Comparison of ENCODE assay signal across 20 cellular contexts in genomic region chr2:112723995-112724394, GRCh38. TPM values are rescaled to one million over a fixed set of nuclear protein-coding genes. Genes with fewer than 3 reads are reported as not detected.
"Had no signal": no experiment of that assay in that cellular context is flagged by ENCODE, and none has a peak within 500 bp of the region (broad histone marks: within the 10 kb centered on the region; RNA-seq: fewer than 3 reads in every experiment).

No MANE protein-coding gene starts in this region.

- DNase-seq: dermis blood vessel endothelial cell; foreskin melanocyte; kidney; left cardiac atrium; left ventricle myocardium inferior; lower lobe of right lung; naive thymus-derived CD4-positive, alpha-beta T cell; nephron progenitor cell; small intestine; stimulated activated CD4-positive, alpha-beta T cell treated with anti-CD3 and anti-CD28 coated beads, Interleukin-12 subunit alpha, Interleukin-12 subunit beta, amount 100 ng/mL, for 4 hours; stimulated activated naive CD8-positive, alpha-beta T cell treated with anti-CD3 and anti-CD28 coated beads, Interleukin-15, Interleukin-2, amounts not matched to agents 100 U/mL and 50 U/mL, for 24 hours; thyroid gland had no signal

- H3K4me3 Mint-ChIP-seq: memory B cell; naive thymus-derived CD4-positive, alpha-beta T cell; nephron progenitor cell; type B pancreatic cell had no signal

- H3K9me3 ChIP-seq: left ventricle myocardium inferior, lower lobe of right lung, neutrophil, suprapubic skin, thyroid gland had no signal

- H3K27me3 ChIP-seq: hepatocyte, neutrophil, thyroid gland had no signal

- H3K4me1 Mint-ChIP-seq: nephron progenitor cell had no signal

- H3K4me3 ChIP-seq: hepatocyte, left ventricle myocardium inferior, lower lobe of right lung, suprapubic skin, thyroid gland had no signal

- H3K4me2 ChIP-seq: hepatocyte had no signal

- H3K9me3 Mint-ChIP-seq: memory B cell; naive thymus-derived CD4-positive, alpha-beta T cell; nephron progenitor cell; type B pancreatic cell had no signal

- H3K4me1 ChIP-seq: left ventricle myocardium inferior had no signal

- ATAC-seq: left cardiac atrium; naive thymus-derived CD4-positive, alpha-beta T cell; stimulated activated naive CD8-positive, alpha-beta T cell treated with anti-CD3 and anti-CD28 coated beads, Interleukin-15, Interleukin-2, amounts not matched to agents 100 U/mL and 50 U/mL, for 24 hours had no signal

- H3K36me3 ChIP-seq: left ventricle myocardium inferior, lower lobe of right lung, neutrophil, suprapubic skin, thyroid gland had no signal

- H3K27ac Mint-ChIP-seq: memory B cell; naive thymus-derived CD4-positive, alpha-beta T cell; nephron progenitor cell; type B pancreatic cell had no signal

- H3K27ac ChIP-seq: hepatocyte, left ventricle myocardium inferior, lower lobe of right lung, suprapubic skin, thyroid gland had no signal

- H3K27me3 Mint-ChIP-seq: memory B cell had no signal

- H2AFZ ChIP-seq: hepatocyte had no signal

- H3K36me3 Mint-ChIP-seq: memory B cell, type B pancreatic cell had no signal

RNA-seq across cellular contexts. Expression of gene NT5DC4, which starts 3.2 kb away (rescaled TPM):
- total RNA-seq: dermis blood vessel endothelial cell, epithelial cell of proximal tubule, kidney, left cardiac atrium, left ventricle myocardium inferior, osteoblast, pulmonary artery endothelial cell, thyroid gland had no signal
- polyA plus RNA-seq: naive thymus-derived CD4-positive, alpha-beta T cell had no signal

RNA-seq across cellular contexts. Expression of gene CKAP2L, which starts 40.4 kb away (rescaled TPM):
- polyA plus RNA-seq: naive thymus-derived CD4-positive, alpha-beta T cell had no signal
